Comparison of ENCODE assay signal across 1 cellular context in the genomic region with DNA sequence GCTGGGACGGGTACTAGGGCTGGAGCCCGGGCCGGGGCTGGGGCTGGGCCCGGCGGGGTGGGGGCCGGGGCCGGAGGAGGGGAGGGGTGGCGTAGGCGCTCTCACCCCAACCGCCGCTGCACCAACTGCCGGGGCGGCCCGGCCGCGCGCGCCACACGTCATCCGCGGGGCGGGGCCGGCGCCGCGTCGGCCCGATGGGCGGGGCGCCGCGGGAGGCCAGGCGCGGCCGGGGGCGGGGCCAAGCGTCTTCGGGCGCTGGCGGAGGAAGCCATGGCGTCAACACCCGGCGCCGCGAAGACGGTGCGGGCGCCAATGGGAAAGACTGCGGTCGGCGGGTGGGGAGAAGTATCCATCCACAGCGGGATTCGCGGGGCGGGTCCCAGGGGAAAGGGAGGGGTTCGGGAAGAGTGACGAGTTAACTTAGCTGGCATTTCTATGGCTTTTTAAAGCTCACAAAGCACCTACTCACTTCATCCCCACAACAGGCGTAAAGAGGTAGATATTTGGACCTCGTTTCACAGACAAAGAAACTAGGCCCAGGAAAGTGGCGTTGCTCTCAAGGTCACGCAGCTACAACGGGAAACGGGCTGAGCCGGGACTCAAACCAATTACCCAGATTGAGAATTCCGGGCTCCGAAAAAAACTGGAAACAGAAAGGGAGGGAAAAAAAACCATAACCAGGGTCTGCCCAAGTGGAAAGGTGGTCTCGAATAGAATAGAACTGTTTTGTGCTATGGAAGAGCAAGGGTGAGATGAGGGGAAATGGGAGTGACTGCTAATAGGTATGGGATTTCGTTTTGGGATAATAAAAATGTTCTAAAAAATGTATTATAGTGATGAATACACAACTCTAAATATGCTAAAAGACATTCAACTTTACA.
TF ChIP-seq lines count a peak whose summit lies in the region.

A gene with protein sequence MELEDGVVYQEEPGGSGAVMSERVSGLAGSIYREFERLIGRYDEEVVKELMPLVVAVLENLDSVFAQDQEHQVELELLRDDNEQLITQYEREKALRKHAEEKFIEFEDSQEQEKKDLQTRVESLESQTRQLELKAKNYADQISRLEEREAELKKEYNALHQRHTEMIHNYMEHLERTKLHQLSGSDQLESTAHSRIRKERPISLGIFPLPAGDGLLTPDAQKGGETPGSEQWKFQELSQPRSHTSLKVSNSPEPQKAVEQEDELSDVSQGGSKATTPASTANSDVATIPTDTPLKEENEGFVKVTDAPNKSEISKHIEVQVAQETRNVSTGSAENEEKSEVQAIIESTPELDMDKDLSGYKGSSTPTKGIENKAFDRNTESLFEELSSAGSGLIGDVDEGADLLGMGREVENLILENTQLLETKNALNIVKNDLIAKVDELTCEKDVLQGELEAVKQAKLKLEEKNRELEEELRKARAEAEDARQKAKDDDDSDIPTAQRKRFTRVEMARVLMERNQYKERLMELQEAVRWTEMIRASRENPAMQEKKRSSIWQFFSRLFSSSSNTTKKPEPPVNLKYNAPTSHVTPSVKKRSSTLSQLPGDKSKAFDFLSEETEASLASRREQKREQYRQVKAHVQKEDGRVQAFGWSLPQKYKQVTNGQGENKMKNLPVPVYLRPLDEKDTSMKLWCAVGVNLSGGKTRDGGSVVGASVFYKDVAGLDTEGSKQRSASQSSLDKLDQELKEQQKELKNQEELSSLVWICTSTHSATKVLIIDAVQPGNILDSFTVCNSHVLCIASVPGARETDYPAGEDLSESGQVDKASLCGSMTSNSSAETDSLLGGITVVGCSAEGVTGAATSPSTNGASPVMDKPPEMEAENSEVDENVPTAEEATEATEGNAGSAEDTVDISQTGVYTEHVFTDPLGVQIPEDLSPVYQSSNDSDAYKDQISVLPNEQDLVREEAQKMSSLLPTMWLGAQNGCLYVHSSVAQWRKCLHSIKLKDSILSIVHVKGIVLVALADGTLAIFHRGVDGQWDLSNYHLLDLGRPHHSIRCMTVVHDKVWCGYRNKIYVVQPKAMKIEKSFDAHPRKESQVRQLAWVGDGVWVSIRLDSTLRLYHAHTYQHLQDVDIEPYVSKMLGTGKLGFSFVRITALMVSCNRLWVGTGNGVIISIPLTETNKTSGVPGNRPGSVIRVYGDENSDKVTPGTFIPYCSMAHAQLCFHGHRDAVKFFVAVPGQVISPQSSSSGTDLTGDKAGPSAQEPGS (N-terminal part only) (minus strand): TSS at position 130 of the 881 bp plus-strand sequence. CDS start 212 bp downstream, outside the sequence.

TF ChIP-seq in K562, 482 proteins besides CTCF, POLR2A, EP300 and RAD21 (continued from another document and continues in another):
- TF ChIP-seq MYBL2 (IDR thresholded peaks at IDR 0.05; ENCODE audit: low read depth) (no peak), MYBL2 (CRISPR knock-in tag; IDR thresholded peaks at IDR 0.05; ENCODE audit: borderline replicate concordance) (no peak), HLTF (IDR thresholded peaks at IDR 0.05) (no peak), JUNB (CRISPR knock-in tag; conservative IDR thresholded peaks at IDR 0.05) (no peak), RUNX1 (IDR thresholded peaks at IDR 0.05; ENCODE audit: low read depth) (no peak), ZKSCAN3 (CRISPR knock-in tag; IDR thresholded peaks at IDR 0.05) (no peak), MTA2 (IDR thresholded peaks at IDR 0.05; ENCODE audit: low read depth) (no peak), CCNT2 (IDR thresholded peaks at IDR 0.05; ENCODE audit: borderline replicate concordance, extremely low read depth, insufficient read length, low read depth, low read length) (peak; percentile 74), KHSRP (IDR thresholded peaks at IDR 0.05) (no peak), SAP30 (IDR thresholded peaks at IDR 0.05; ENCODE audit: borderline replicate concordance, insufficient read depth, low read depth, low read length, poor library complexity, severe bottlenecking) (peak; percentile 35), MAFG (tag; conservative IDR thresholded peaks at IDR 0.05) (no peak), U2AF1 (optimal IDR thresholded peaks at IDR 0.05; ENCODE audit: low read depth, low read length) (no peak), FOXJ2 (tag; IDR thresholded peaks at IDR 0.05) (no peak; the same call in 1 of the 2 replicates), KDM1A (IDR thresholded peaks at IDR 0.05) (no peak), TGIF2 (CRISPR knock-in tag; IDR thresholded peaks at IDR 0.05) (no peak), U2AF2 (optimal IDR thresholded peaks at IDR 0.05; ENCODE audit: low read depth, low read length) (no peak), FOXP1 (CRISPR knock-in tag; IDR thresholded peaks at IDR 0.05) (no peak), NFIC (IDR thresholded peaks at IDR 0.05) (no peak), ZNF143 (CRISPR knock-in tag; IDR thresholded peaks at IDR 0.05) (no peak), ZSCAN32 (CRISPR knock-in tag; IDR thresholded peaks at IDR 0.05) (no peak), JUN (IDR thresholded peaks at IDR 0.05; ENCODE audit: borderline replicate concordance, low read depth, low read length) (no peak), JUN (CRISPR knock-in tag; IDR thresholded peaks at IDR 0.05; ENCODE audit: borderline replicate concordance) (no peak), NFRKB (IDR thresholded peaks at IDR 0.05; ENCODE audit: low read depth) (peak; percentile 96), MTA1 (IDR thresholded peaks at IDR 0.05; ENCODE audit: borderline replicate concordance) (peak; percentile 95), TBL1XR1 (IDR thresholded peaks at IDR 0.05; ENCODE audit: low read length in 2 of 2) (peak in 1 of 2 experiments; percentile 38; a peak in 1 of 4 replicates), SRF (CRISPR knock-in tag; IDR thresholded peaks at IDR 0.05) (no peak), TRIM28 (IDR thresholded peaks at IDR 0.05) (no peak), ZNF699 (CRISPR knock-in tag; IDR thresholded peaks at IDR 0.05; ENCODE audit: insufficient replicate concordance) (no peak), CREBBP (IDR thresholded peaks at IDR 0.05; ENCODE audit: low read depth, low read length) (no peak), SLC30A9 (CRISPR knock-in tag; IDR thresholded peaks at IDR 0.05) (no peak), ZC3H4 (CRISPR knock-in tag; IDR thresholded peaks at IDR 0.05; ENCODE audit: borderline replicate concordance) (no peak; the same call in 1 of the 2 replicates), ZNF76 (CRISPR knock-in tag; IDR thresholded peaks at IDR 0.05; ENCODE audit: borderline replicate concordance) (no peak), ZNF12 (CRISPR knock-in tag; IDR thresholded peaks at IDR 0.05) (no peak), ARID1B (IDR thresholded peaks at IDR 0.05) (no peak), SMARCB1 (IDR thresholded peaks at IDR 0.05; ENCODE audit: insufficient read length, low read depth) (no peak), ZKSCAN8 (CRISPR knock-in tag; IDR thresholded peaks at IDR 0.05) (no peak), TEAD1 (CRISPR knock-in tag; IDR thresholded peaks at IDR 0.05) (no peak), CTBP1 (IDR thresholded peaks at IDR 0.05; ENCODE audit: borderline replicate concordance) (no peak; the same call in 1 of the 2 replicates), ZFP30 (CRISPR knock-in tag; IDR thresholded peaks at IDR 0.05; ENCODE audit: borderline replicate concordance) (no peak), KDM5B (IDR thresholded peaks at IDR 0.05; ENCODE audit: insufficient replicate concordance, low read depth, low read length) (peak; percentile 17), TFAM (CRISPR knock-in tag; conservative IDR thresholded peaks at IDR 0.05) (no peak), RBM22 (IDR thresholded peaks at IDR 0.05; ENCODE audit: low read depth, low read length, poor library complexity, severe bottlenecking) (no peak), ZNF561 (CRISPR knock-in tag; conservative IDR thresholded peaks at IDR 0.05) (no peak), ELF4 (CRISPR knock-in tag; IDR thresholded peaks at IDR 0.05) (0 out of 2 replicates have a peak, but pooled peaks have one; percentile 47), ZFPM2 (CRISPR knock-in tag; IDR thresholded peaks at IDR 0.05) (no peak), ZFP1 (CRISPR knock-in tag; IDR thresholded peaks at IDR 0.05) (no peak)
- TF ChIP-seq, protein P1, sequence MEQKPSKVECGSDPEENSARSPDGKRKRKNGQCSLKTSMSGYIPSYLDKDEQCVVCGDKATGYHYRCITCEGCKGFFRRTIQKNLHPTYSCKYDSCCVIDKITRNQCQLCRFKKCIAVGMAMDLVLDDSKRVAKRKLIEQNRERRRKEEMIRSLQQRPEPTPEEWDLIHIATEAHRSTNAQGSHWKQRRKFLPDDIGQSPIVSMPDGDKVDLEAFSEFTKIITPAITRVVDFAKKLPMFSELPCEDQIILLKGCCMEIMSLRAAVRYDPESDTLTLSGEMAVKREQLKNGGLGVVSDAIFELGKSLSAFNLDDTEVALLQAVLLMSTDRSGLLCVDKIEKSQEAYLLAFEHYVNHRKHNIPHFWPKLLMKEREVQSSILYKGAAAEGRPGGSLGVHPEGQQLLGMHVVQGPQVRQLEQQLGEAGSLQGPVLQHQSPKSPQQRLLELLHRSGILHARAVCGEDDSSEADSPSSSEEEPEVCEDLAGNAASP (IDR thresholded peaks at IDR 0.05) = no peak
- TF ChIP-seq, protein P2, sequence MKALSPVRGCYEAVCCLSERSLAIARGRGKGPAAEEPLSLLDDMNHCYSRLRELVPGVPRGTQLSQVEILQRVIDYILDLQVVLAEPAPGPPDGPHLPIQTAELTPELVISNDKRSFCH (CRISPR knock-in tag; IDR thresholded peaks at IDR 0.05) = no peak
- TF ChIP-seq, protein P2 (tag; IDR thresholded peaks at IDR 0.05) = no peak
- TF ChIP-seq, protein P3, sequence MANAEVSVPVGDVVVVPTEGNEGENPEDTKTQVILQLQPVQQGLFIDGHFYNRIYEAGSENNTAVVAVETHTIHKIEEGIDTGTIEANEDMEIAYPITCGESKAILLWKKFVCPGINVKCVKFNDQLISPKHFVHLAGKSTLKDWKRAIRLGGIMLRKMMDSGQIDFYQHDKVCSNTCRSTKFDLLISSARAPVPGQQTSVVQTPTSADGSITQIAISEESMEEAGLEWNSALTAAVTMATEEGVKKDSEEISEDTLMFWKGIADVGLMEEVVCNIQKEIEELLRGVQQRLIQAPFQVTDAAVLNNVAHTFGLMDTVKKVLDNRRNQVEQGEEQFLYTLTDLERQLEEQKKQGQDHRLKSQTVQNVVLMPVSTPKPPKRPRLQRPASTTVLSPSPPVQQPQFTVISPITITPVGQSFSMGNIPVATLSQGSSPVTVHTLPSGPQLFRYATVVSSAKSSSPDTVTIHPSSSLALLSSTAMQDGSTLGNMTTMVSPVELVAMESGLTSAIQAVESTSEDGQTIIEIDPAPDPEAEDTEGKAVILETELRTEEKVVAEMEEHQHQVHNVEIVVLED (CRISPR knock-in tag; IDR thresholded peaks at IDR 0.05) = peak; percentile 65; the same call in 1 of the 2 replicates
- TF ChIP-seq, protein P4, sequence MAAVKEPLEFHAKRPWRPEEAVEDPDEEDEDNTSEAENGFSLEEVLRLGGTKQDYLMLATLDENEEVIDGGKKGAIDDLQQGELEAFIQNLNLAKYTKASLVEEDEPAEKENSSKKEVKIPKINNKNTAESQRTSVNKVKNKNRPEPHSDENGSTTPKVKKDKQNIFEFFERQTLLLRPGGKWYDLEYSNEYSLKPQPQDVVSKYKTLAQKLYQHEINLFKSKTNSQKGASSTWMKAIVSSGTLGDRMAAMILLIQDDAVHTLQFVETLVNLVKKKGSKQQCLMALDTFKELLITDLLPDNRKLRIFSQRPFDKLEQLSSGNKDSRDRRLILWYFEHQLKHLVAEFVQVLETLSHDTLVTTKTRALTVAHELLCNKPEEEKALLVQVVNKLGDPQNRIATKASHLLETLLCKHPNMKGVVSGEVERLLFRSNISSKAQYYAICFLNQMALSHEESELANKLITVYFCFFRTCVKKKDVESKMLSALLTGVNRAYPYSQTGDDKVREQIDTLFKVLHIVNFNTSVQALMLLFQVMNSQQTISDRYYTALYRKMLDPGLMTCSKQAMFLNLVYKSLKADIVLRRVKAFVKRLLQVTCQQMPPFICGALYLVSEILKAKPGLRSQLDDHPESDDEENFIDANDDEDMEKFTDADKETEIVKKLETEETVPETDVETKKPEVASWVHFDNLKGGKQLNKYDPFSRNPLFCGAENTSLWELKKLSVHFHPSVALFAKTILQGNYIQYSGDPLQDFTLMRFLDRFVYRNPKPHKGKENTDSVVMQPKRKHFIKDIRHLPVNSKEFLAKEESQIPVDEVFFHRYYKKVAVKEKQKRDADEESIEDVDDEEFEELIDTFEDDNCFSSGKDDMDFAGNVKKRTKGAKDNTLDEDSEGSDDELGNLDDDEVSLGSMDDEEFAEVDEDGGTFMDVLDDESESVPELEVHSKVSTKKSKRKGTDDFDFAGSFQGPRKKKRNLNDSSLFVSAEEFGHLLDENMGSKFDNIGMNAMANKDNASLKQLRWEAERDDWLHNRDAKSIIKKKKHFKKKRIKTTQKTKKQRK (IDR thresholded peaks at IDR 0.05; ENCODE audit: borderline replicate concordance, low read depth, low read length) = no peak
- TF ChIP-seq, protein P5, sequence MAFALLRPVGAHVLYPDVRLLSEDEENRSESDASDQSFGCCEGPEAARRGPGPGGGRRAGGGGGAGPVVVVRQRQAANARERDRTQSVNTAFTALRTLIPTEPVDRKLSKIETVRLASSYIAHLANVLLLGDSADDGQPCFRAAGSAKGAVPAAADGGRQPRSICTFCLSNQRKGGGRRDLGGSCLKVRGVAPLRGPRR (CRISPR knock-in tag; IDR thresholded peaks at IDR 0.05) = no peak
- TF ChIP-seq, protein P6, sequence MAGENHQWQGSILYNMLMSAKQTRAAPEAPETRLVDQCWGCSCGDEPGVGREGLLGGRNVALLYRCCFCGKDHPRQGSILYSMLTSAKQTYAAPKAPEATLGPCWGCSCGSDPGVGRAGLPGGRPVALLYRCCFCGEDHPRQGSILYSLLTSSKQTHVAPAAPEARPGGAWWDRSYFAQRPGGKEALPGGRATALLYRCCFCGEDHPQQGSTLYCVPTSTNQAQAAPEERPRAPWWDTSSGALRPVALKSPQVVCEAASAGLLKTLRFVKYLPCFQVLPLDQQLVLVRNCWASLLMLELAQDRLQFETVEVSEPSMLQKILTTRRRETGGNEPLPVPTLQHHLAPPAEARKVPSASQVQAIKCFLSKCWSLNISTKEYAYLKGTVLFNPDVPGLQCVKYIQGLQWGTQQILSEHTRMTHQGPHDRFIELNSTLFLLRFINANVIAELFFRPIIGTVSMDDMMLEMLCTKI (IDR thresholded peaks at IDR 0.05; ENCODE audit: partially characterized antibody) = no peak
- TF ChIP-seq, protein P7, sequence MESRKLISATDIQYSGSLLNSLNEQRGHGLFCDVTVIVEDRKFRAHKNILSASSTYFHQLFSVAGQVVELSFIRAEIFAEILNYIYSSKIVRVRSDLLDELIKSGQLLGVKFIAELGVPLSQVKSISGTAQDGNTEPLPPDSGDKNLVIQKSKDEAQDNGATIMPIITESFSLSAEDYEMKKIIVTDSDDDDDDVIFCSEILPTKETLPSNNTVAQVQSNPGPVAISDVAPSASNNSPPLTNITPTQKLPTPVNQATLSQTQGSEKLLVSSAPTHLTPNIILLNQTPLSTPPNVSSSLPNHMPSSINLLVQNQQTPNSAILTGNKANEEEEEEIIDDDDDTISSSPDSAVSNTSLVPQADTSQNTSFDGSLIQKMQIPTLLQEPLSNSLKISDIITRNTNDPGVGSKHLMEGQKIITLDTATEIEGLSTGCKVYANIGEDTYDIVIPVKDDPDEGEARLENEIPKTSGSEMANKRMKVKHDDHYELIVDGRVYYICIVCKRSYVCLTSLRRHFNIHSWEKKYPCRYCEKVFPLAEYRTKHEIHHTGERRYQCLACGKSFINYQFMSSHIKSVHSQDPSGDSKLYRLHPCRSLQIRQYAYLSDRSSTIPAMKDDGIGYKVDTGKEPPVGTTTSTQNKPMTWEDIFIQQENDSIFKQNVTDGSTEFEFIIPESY (CRISPR knock-in tag; IDR thresholded peaks at IDR 0.05) = no peak
